ENCODE assay signal across 8 cellular contexts in genomic region chr3:169772951-169773816, GRCh38. TPM values are rescaled to one million over a fixed set of nuclear protein-coding genes. Genes with fewer than 3 reads are reported as not detected.
DNase-seq lines count a peak whose midpoint lies in the region; TF ChIP-seq lines count a peak whose summit lies in the region.

Gene MYNN, plus strand, starts transcription at chr3:169773396. Its CDS starts 900 bp downstream, at chr3:169774296.

- H3F3A ChIP-seq in SK-N-SH (replicated peaks; ENCODE audit: insufficient read depth): peaks cover 34% of the 10 kb centered on the region

- peaks cover 4 to 10% of the 10 kb centered on the region in 2 experiments; a peak in 3 of 4 replicates for H3K4me1 ChIP-seq in SK-N-SH (ENCODE audit: control insufficient read depth in 1 of 2, insufficient read depth in 2 of 2, low read depth in 1 of 2, low read length in 1 of 2)
- H3K4me1 ChIP-seq in thymus (ENCODE audit: control insufficient read depth, insufficient read depth, low read length): peaks cover 5% of the 10 kb centered on the region

- H3K27ac Mint-ChIP-seq in activated naive CD4-positive, alpha-beta T cell treated with anti-CD3 and anti-CD28 coated beads, Interleukin-2, amount 50 U/mL, for 24 hours: peak within 1 kb of the TSS; percentile 100
- H3K27ac Mint-ChIP-seq in glutamatergic neuron (ENCODE audit: unreplicated experiment) (peak within 1 kb of the TSS; percentile 99), osteocyte (ENCODE audit: unreplicated experiment) (peak within 1 kb of the TSS; percentile 100)

- peaks cover 49% of the 10 kb centered on the region for H3K79me2 ChIP-seq in SK-N-SH (ENCODE audit: insufficient read depth)

- TF ChIP-seq CTCF in SK-N-SH (IDR thresholded peaks at IDR 0.05): no peak; the same call in 1 of the 2 replicates
- no peak for TF ChIP-seq CTCF in glutamatergic neuron (IDR thresholded peaks at IDR 0.05; ENCODE audit: partially characterized antibody, unreplicated experiment)
- TF ChIP-seq CTCF in osteocyte (IDR thresholded peaks at IDR 0.05): peak; percentile 19

- H3K27ac ChIP-seq in SK-N-SH (ENCODE audit: low read depth in 2 of 2, low read length in 1 of 2): peak within 1 kb of the TSS; percentile 96 to 99
- H3K27ac ChIP-seq in thymus (ENCODE audit: low read depth): peak within 1 kb of the TSS; percentile 100

- H3K4me1 Mint-ChIP-seq in activated naive CD4-positive, alpha-beta T cell treated with anti-CD3 and anti-CD28 coated beads, Interleukin-2, amount 50 U/mL, for 24 hours: peaks cover 45% of the 10 kb centered on the region
- H3K4me1 Mint-ChIP-seq in glutamatergic neuron (ENCODE audit: low read depth, unreplicated experiment): peaks cover 8% of the 10 kb centered on the region
- peaks cover 33% of the 10 kb centered on the region for H3K4me1 Mint-ChIP-seq in osteocyte (ENCODE audit: unreplicated experiment)

- H3K36me3 ChIP-seq in SK-N-SH (replicated peaks in 1 of 2; ENCODE audit: control insufficient read depth in 1 of 2, insufficient read depth in 2 of 2, low read length in 1 of 2) (peaks cover 32 to 36% of the 10 kb centered on the region in 2 experiments), thymus (ENCODE audit: control insufficient read depth, insufficient read depth) (no peaks in the 10 kb centered on the region)

- H3K4me2 ChIP-seq in SK-N-SH: peak within 1 kb of the TSS; percentile 93

- H3K9me3 Mint-ChIP-seq in activated naive CD4-positive, alpha-beta T cell treated with anti-CD3 and anti-CD28 coated beads, Interleukin-2, amount 50 U/mL, for 24 hours: no peaks in the 10 kb centered on the region
- H3K9me3 Mint-ChIP-seq in glutamatergic neuron (ENCODE audit: unreplicated experiment) (peaks cover 28% of the 10 kb centered on the region), osteocyte (ENCODE audit: unreplicated experiment) (no peaks in the 10 kb centered on the region)

- POLR2A ChIA-PET in HEK293T (lab: Yijun Ruan, JAX): interaction anchor here (0.5 to 2.1 kb wide), 5 partner anchors 9 to 238 kb away, joined by 3 to 18 read pairs (median 4); partner anchors contain the start of genes LRRC34, LRRIQ4 and TERC
- POLR2A ChIA-PET in SK-N-SH (lab: Yijun Ruan, JAX): interaction anchor here (1.0 to 1.7 kb wide), 3 partner anchors 36 to 205 kb away, joined by 3 to 13 read pairs (median 5); partner anchors contain the start of genes LRRC34 and LRRIQ4

- H3K4me3 ChIP-seq in SK-N-SH (ENCODE audit: low read depth in 2 of 2, low read length in 1 of 2): peak within 1 kb of the TSS; percentile 100
- peak within 1 kb of the TSS; percentile 64 for H3K4me3 ChIP-seq in thymus (ENCODE audit: low read length)

- CTCF ChIA-PET in HEK293T (lab: Yijun Ruan, JAX) (no interaction called here), SK-N-SH (lab: Yijun Ruan, JAX) (interaction anchor here (1.0 to 3.1 kb wide), 4 partner anchors 10 to 28 kb away, joined by 3 to 13 read pairs (median 3); no protein-coding TSS in a partner anchor)

- H4K20me1 ChIP-seq in SK-N-SH (ENCODE audit: insufficient read depth): 0 out of 2 replicates have a peak, but pooled peaks cover 4% of the 10 kb centered on the region

- TF ChIP-seq RAD21 in SK-N-SH (IDR thresholded peaks at IDR 0.05; ENCODE audit: low read length): no peak; the same call in 1 of the 2 replicates

- no peak for TF ChIP-seq EP300 in SK-N-SH (IDR thresholded peaks at IDR 0.05; ENCODE audit: borderline replicate concordance in 1 of 2, low read depth in 1 of 2, low read length in 1 of 2)

- no peaks in the 10 kb centered on the region for H3K27me3 Mint-ChIP-seq in activated naive CD4-positive, alpha-beta T cell treated with anti-CD3 and anti-CD28 coated beads, Interleukin-2, amount 50 U/mL, for 24 hours
- H3K27me3 Mint-ChIP-seq in glutamatergic neuron (ENCODE audit: unreplicated experiment) (peaks cover 22% of the 10 kb centered on the region), osteocyte (ENCODE audit: unreplicated experiment) (no peaks in the 10 kb centered on the region)

- H3K9ac ChIP-seq in SK-N-SH: peak within 1 kb of the TSS; percentile 92

- H3K9me2 ChIP-seq in SK-N-SH: no peaks in the 10 kb centered on the region

- peak within 1 kb of the TSS; percentile 100 for H3K4me3 Mint-ChIP-seq in activated naive CD4-positive, alpha-beta T cell treated with anti-CD3 and anti-CD28 coated beads, Interleukin-2, amount 50 U/mL, for 24 hours
- H3K4me3 Mint-ChIP-seq in glutamatergic neuron (ENCODE audit: unreplicated experiment): peak within 1 kb of the TSS; percentile 98
- H3K4me3 Mint-ChIP-seq in osteocyte (ENCODE audit: unreplicated experiment): peak within 1 kb of the TSS; percentile 98

- peaks cover 11% of the 10 kb centered on the region for H3K36me3 Mint-ChIP-seq in activated naive CD4-positive, alpha-beta T cell treated with anti-CD3 and anti-CD28 coated beads, Interleukin-2, amount 50 U/mL, for 24 hours
- H3K36me3 Mint-ChIP-seq in glutamatergic neuron (ENCODE audit: unreplicated experiment): no peaks in the 10 kb centered on the region
- peaks cover 20% of the 10 kb centered on the region for H3K36me3 Mint-ChIP-seq in osteocyte (ENCODE audit: unreplicated experiment)

- H3K27me3 ChIP-seq in SK-N-SH (ENCODE audit: insufficient read depth): no peaks in the 10 kb centered on the region
- no peaks in the 10 kb centered on the region for H3K27me3 ChIP-seq in thymus (ENCODE audit: control insufficient read depth, insufficient read depth)

- peak within 1 kb of the TSS; percentile 100 for H2AFZ ChIP-seq in SK-N-SH (ENCODE audit: low read depth)

- DNase-seq in GM04504 (ENCODE audit: low read depth) (peak; percentile 79), HEK293T (ENCODE audit: extremely low spot score) (peak; percentile 74), NAMALWA (ENCODE audit: low spot score) (peak; percentile 97), SK-N-SH (peak; percentile 85), glutamatergic neuron (peak; percentile 94), osteocyte (ENCODE audit: extremely low spot score, unreplicated experiment) (peak; percentile 96)

- 3% methylated on average over 28 of the region's 59 CpGs for WGBS in SK-N-SH (ENCODE audit: low lambda C conversion rate)
- WGBS in thymus: under 1% methylated on average over 59 of the region's 59 CpGs

- no peaks in the 10 kb centered on the region for H3K9me3 ChIP-seq in SK-N-SH
- no peaks in the 10 kb centered on the region for H3K9me3 ChIP-seq in thymus (ENCODE audit: control insufficient read depth)

TF ChIP-seq in HEK293T, 16 proteins besides CTCF, POLR2A, EP300 and RAD21:
- TF ChIP-seq L3MBTL2 (conservative IDR thresholded peaks at IDR 0.05) (no peak), TARDBP (IDR thresholded peaks at IDR 0.05) (peak; percentile 68), LEF1 (IDR thresholded peaks at IDR 0.05; ENCODE audit: borderline replicate concordance) (no peak), NFRKB (IDR thresholded peaks at IDR 0.05) (peak; percentile 53; the same call in 1 of the 2 replicates), ELF4 (IDR thresholded peaks at IDR 0.05) (peak; percentile 49; the same call in 1 of the 2 replicates), PKNOX1 (IDR thresholded peaks at IDR 0.05) (peak; percentile 25; the same call in 1 of the 2 replicates), FOXM1 (IDR thresholded peaks at IDR 0.05; ENCODE audit: borderline replicate concordance) (no peak)

TF ChIP-seq in SK-N-SH, 30 proteins besides CTCF, POLR2A, EP300 and RAD21 (continues in another document):
- TF ChIP-seq ZBTB33 (IDR thresholded peaks at IDR 0.05; ENCODE audit: borderline replicate concordance, low read depth) (peak; percentile 50; the same call in 1 of the 2 replicates), IRF3 (IDR thresholded peaks at IDR 0.05; ENCODE audit: low read depth, low read length) (no peak), SIN3A (IDR thresholded peaks at IDR 0.05; ENCODE audit: borderline replicate concordance, low read depth, low read length) (0 out of 2 replicates have a peak, but pooled peaks have one; percentile 35), USF2 (IDR thresholded peaks at IDR 0.05; ENCODE audit: borderline replicate concordance, low read depth, low read length) (no peak), TCF12 (IDR thresholded peaks at IDR 0.05) (no peak), EZH2phosphoT487 (IDR thresholded peaks at IDR 0.05; ENCODE audit: borderline replicate concordance, low read depth) (no peak), FOXJ3 (CRISPR knock-in tag; IDR thresholded peaks at IDR 0.05) (no peak), SMC3 (IDR thresholded peaks at IDR 0.05; ENCODE audit: low read depth, low read length) (no peak; the same call in 1 of the 2 replicates)

RNA-seq across cellular contexts. Expression of gene MYNN, which starts in this region (rescaled TPM):
- 9.7 and 11.2 TPM in 2 replicates for polyA plus RNA-seq in SK-N-SH (2012; rRNA removed)
- polyA plus RNA-seq in SK-N-SH (2012; cell fraction: cytosol; rRNA removed): 9.8 and 10.5 TPM in 2 replicates
- polyA plus RNA-seq in SK-N-SH (2012; cell fraction: nucleus; rRNA removed): 10.8 and 21.0 TPM in 2 replicates
- 13.9 TPM for total RNA-seq in glutamatergic neuron (ENCODE audit: unreplicated experiment)
- 16.7 and 17.2 TPM in 2 replicates for total RNA-seq in osteocyte
- polyA plus RNA-seq in thymus: 15.4 TPM

Comparison
In these comparisons a context has a peak if more than half of its experiments do, and no peak if none do; other contexts are left out.
1. Peak in every context shown above with its lines: DNase-seq, H3K4me3 ChIP-seq and H3K27ac ChIP-seq.